In genomic region chr17:75045946-75046582, GRCh38 we compare ENCODE assay signal across 8 cellular contexts. TPM values are rescaled to one million over a fixed set of nuclear protein-coding genes. Genes with fewer than 3 reads are reported as not detected.
A peak's percentile ranks its signal among the peaks of the same experiment; 100 is the strongest.
DNase-seq lines count a peak whose midpoint lies in the region; ATAC-seq and TF ChIP-seq lines count a peak whose summit lies in the region.
"Not testable (repeated sequence)": the region's sequence is repeated elsewhere in the genome, so short reads cannot be mapped to it uniquely, and the experiment has no call there.

No MANE protein-coding gene starts in this region.

- H3K9me2 ChIP-seq in PC-9 (ENCODE audit: insufficient read depth), result not testable (repeated sequence)

- H3K23ac ChIP-seq in mesendoderm (ENCODE audit: low read length), result peak overlapping the region; percentile 97

- BruUV-seq in PC-9 (replicated peaks; lab: Mats Ljungman, UMichigan), result TSS peak; percentile 58

- H3K9me3 ChIP-seq in PC-9 (ENCODE audit: insufficient read depth, low read depth); esophagus muscularis mucosa: not testable (repeated sequence)

- not testable (repeated sequence) for TF ChIP-seq EP300 in esophagus muscularis mucosa (IDR thresholded peaks at IDR 0.05)

- CTCF ChIA-PET in PC-9 (lab: Charles Lee), result interaction anchor here (0.6 kb wide), 1 partner anchor 126 kb away, joined by 3 read pairs; no protein-coding TSS in a partner anchor

- H3K4ac ChIP-seq in mesendoderm (ENCODE audit: low read depth, low read length), result peak overlapping the region; percentile 62

- not testable (repeated sequence) for H4K20me1 ChIP-seq in PC-9 (ENCODE audit: insufficient read depth)

- not testable (repeated sequence) for TF ChIP-seq CTCF in C4-2B (conservative IDR thresholded peaks at IDR 0.05); PC-9 (conservative IDR thresholded peaks at IDR 0.05); esophagus muscularis mucosa (IDR thresholded peaks at IDR 0.05)

- H3K79me1 ChIP-seq in mesendoderm (ENCODE audit: low read length), result not testable (repeated sequence)

- peaks cover 22% of the 10 kb centered on the region for H3K4me1 ChIP-seq in PC-9 (replicated peaks; ENCODE audit: insufficient read depth)
- peaks cover 16 to 53% (median 42%) of the 10 kb centered on the region in 4 donors for H3K4me1 ChIP-seq in esophagus muscularis mucosa
- peaks cover 12% of the 10 kb centered on the region for H3K4me1 ChIP-seq in mesendoderm (ENCODE audit: control insufficient read depth, low read depth, low read length)

- POLR2A ChIA-PET in PC-9 (lab: Charles Lee; ENCODE audit: unreplicated experiment), result not testable (repeated sequence)

- peak overlapping the region; percentile 0 for H2BK120ac ChIP-seq in mesendoderm (ENCODE audit: low read depth, low read length)

- DNase-seq in PC-9, result peak in 1 of 2 experiments; percentile 73
- DNase-seq in activated naive CD4-positive, alpha-beta T cell treated with Interleukin-2 at 50 U/mL for 16 hours, result peak; percentile 61
- DNase-seq in esophagus muscularis mucosa (ENCODE audit: extremely low spot score), result not testable (repeated sequence)
- peak; percentile 87 for DNase-seq in mesendoderm
- peak; percentile 61 for DNase-seq in stimulated activated CD4-positive, alpha-beta T cell treated with anti-CD3 and anti-CD28 coated beads, Interleukin-4, amount 100 ng/mL, for 24 hours

- peaks cover 45% of the 10 kb centered on the region for H3K79me2 ChIP-seq in PC-9 (ENCODE audit: low read depth)
- H3K79me2 ChIP-seq in mesendoderm (ENCODE audit: control insufficient read depth, insufficient read depth, low read length), result peaks cover 33% of the 10 kb centered on the region

- H4K5ac ChIP-seq in mesendoderm (ENCODE audit: low read length), result not testable (repeated sequence)

- not testable (repeated sequence) for H3K36me3 ChIP-seq in PC-9 (ENCODE audit: low read depth); mesendoderm (ENCODE audit: control insufficient read depth, insufficient read depth, low read length)
- peaks cover 10 to 30% (median 22%) of the 10 kb centered on the region in 4 donors for H3K36me3 ChIP-seq in esophagus muscularis mucosa

- H2BK15ac ChIP-seq in mesendoderm (replicated peaks; ENCODE audit: low read depth), result not testable (repeated sequence)

- peak overlapping the region; percentile 90 for H2AFZ ChIP-seq in PC-9

- H4K8ac ChIP-seq in mesendoderm (ENCODE audit: low read depth, low read length), result not testable (repeated sequence)

- WGBS in esophagus muscularis mucosa, result 13% methylated on average over 27 of the region's 36 CpGs
- WGBS in mesendoderm (ENCODE audit: extremely low coverage, insufficient coverage, low lambda C conversion rate), result no CpG with 5 or more reads among the region's 36 CpGs

- peak overlapping the region; percentile 76 for H3K4me2 ChIP-seq in PC-9
- H3K4me2 ChIP-seq in mesendoderm (ENCODE audit: low read length), result peak overlapping the region; percentile 13

- H3K4me3 ChIP-seq in PC-9 (peak overlapping the region; percentile 84), esophagus muscularis mucosa (peak overlapping the region; percentile 70 to 95 (median 90)), mesendoderm (ENCODE audit: low read length) (peak overlapping the region; percentile 75)

- intact Hi-C loops in PC-9 (cut with micrococcal nuclease; ENCODE audit: unreplicated experiment), result loop anchor here (2.0 to 5.0 kb wide), 2 partner anchors 51 to 84 kb away; no protein-coding TSS in a partner anchor
- intact Hi-C loops in esophagus muscularis mucosa (cut with DNase I), result not testable (repeated sequence)

- ATAC-seq in GM21367 (IDR thresholded peaks at IDR 0.05; ENCODE audit: unreplicated experiment) (peak; percentile 11), HG03469 (IDR thresholded peaks at IDR 0.05; ENCODE audit: unreplicated experiment) (peak; percentile 6)

- H2AK5ac ChIP-seq in mesendoderm (ENCODE audit: low read length), result not testable (repeated sequence)

- not testable (repeated sequence) for TF ChIP-seq POLR2A in esophagus muscularis mucosa (IDR thresholded peaks at IDR 0.05; ENCODE audit: low read depth)

- H3K56ac ChIP-seq in mesendoderm (ENCODE audit: low read length), result peak overlapping the region; percentile 100

- peak overlapping the region; percentile 91 for H3K18ac ChIP-seq in mesendoderm (ENCODE audit: low read length)

- peak overlapping the region; percentile 98 for H2BK5ac ChIP-seq in mesendoderm (ENCODE audit: low read length)

- H3F3A ChIP-seq in PC-9 (ENCODE audit: insufficient read depth, low read depth), result peaks cover 26% of the 10 kb centered on the region; the same call in 1 of the 2 replicates

- not testable (repeated sequence) for H3K27me3 ChIP-seq in PC-9 (ENCODE audit: insufficient read depth, low read depth); esophagus muscularis mucosa; mesendoderm (ENCODE audit: insufficient read depth, low read length, poor library complexity)

- peak overlapping the region; percentile 99 for H3K9ac ChIP-seq in mesendoderm (ENCODE audit: low read length)

- H3K27ac ChIP-seq in C4-2B (peak overlapping the region; percentile 93), PC-9 (peak overlapping the region; percentile 60), esophagus muscularis mucosa (replicated peaks in 1 of 4) (peak overlapping the region; percentile 96 to 97 (median 97)), mesendoderm (ENCODE audit: low read depth, low read length) (peak overlapping the region; percentile 93)

RNA-seq across cellular contexts. Expression of gene ATP5PD, which starts 0.7 kb away (rescaled TPM):
- 306 and 336 TPM in 2 replicates for total RNA-seq in PC-9 (2021)
- 100 to 1,000 TPM; 202 to 388 (median 256) TPM for total RNA-seq in esophagus muscularis mucosa
- polyA plus RNA-seq in mesendoderm (2013, experiment 1 of 2), result 592 TPM
- polyA plus RNA-seq in mesendoderm (2013, experiment 2 of 2), result 600 TPM

RNA-seq across cellular contexts. Expression of gene KCTD2, which starts 1.0 kb away (rescaled TPM):
- total RNA-seq in PC-9 (2021), result 18.4 and 18.6 TPM in 2 replicates
- 10 to 100 TPM; 20.3 to 37.7 (median 29.9) TPM for total RNA-seq in esophagus muscularis mucosa
- polyA plus RNA-seq in mesendoderm (2013, experiment 1 of 2), result 39.4 TPM
- 37.9 TPM for polyA plus RNA-seq in mesendoderm (2013, experiment 2 of 2)

RNA-seq across cellular contexts. Expression of gene MRPL58, which starts 33.6 kb away (rescaled TPM):
- total RNA-seq in PC-9 (2021) (42.8 and 48.4 TPM in 2 replicates), esophagus muscularis mucosa (10 to 100 TPM; 34.9 to 47.8 (median 40.2) TPM)
- polyA plus RNA-seq in mesendoderm (2013, experiment 1 of 2), result 51.3 TPM
- 51.7 TPM for polyA plus RNA-seq in mesendoderm (2013, experiment 2 of 2)

RNA-seq across cellular contexts. Expression of gene SLC16A5, which starts 41.7 kb away (rescaled TPM):
- total RNA-seq in PC-9 (2021), result 70.2 and 88.5 TPM in 2 replicates
- 1 to 10 TPM; 3.8 to 9.7 (median 7.6) TPM for total RNA-seq in esophagus muscularis mucosa
- polyA plus RNA-seq in mesendoderm (2013, experiment 1 of 2), result 14.5 TPM
- 13.3 TPM for polyA plus RNA-seq in mesendoderm (2013, experiment 2 of 2)

RNA-seq across cellular contexts. Expression of gene CDR2L, which starts 58.6 kb away (rescaled TPM):
- total RNA-seq in PC-9 (2021) (15.1 and 22.8 TPM in 2 replicates), esophagus muscularis mucosa (10 to 100 TPM; 14.6 to 36.7 (median 24.3) TPM)
- 32.5 TPM for polyA plus RNA-seq in mesendoderm (2013, experiment 1 of 2)
- 31.7 TPM for polyA plus RNA-seq in mesendoderm (2013, experiment 2 of 2)
